Comparison of ENCODE assay signal across 30 cellular contexts in genomic region chr18:70982292-70982691, GRCh38.
"Had no signal": no experiment of that assay in that cellular context is flagged by ENCODE, and none has a peak within 500 bp of the region (broad histone marks: within the 10 kb centered on the region; RNA-seq: fewer than 3 reads in every experiment).

No MANE protein-coding gene starts in this region.

- H3K4me1 Mint-ChIP-seq: mesothelial cell of epicardium; naive B cell; neural crest cell; stimulated activated naive CD8-positive, alpha-beta T cell treated with anti-CD3 and anti-CD28 coated beads, Interleukin-15, amount 100 ng/mL, for 72 hours had no signal

- H3K27me3 Mint-ChIP-seq: dendritic cell treated with granulocyte-macrophage colony-stimulating factor and Interleukin-4, amounts not matched to agents 40 ng/mL and 50 ng/mL, for 4 days; naive B cell; natural killer cell treated with Interleukin-12 subunit alpha and Interleukin-12 subunit beta and Interleukin-15 and Interleukin-18, amount 100 ng/mL, for 72 hours; stimulated activated naive CD8-positive, alpha-beta T cell treated with anti-CD3 and anti-CD28 coated beads, Interleukin-15, amount 100 ng/mL, for 72 hours had no signal

- H3K4me3 Mint-ChIP-seq: dendritic cell treated with granulocyte-macrophage colony-stimulating factor and Interleukin-4, amounts not matched to agents 40 ng/mL and 50 ng/mL, for 4 days; mesothelial cell of epicardium; naive B cell; natural killer cell treated with Interleukin-12 subunit alpha and Interleukin-12 subunit beta and Interleukin-15 and Interleukin-18, amount 100 ng/mL, for 72 hours; neural crest cell; stimulated activated naive CD8-positive, alpha-beta T cell treated with anti-CD3 and anti-CD28 coated beads, Interleukin-15, amount 100 ng/mL, for 72 hours had no signal

- H3K4me1 ChIP-seq: esophagus squamous epithelium, heart right ventricle, left lung, pancreas, right lobe of liver, suprapubic skin, transverse colon, upper lobe of right lung, uterus had no signal

- H3K27me3 ChIP-seq: esophagus squamous epithelium, heart right ventricle, left lung, neutrophil, pancreas, right lobe of liver, suprapubic skin, transverse colon, upper lobe of right lung, uterus had no signal

- H3K4me3 ChIP-seq: esophagus squamous epithelium, heart right ventricle, left lung, mucosa of descending colon, pancreas, right lobe of liver, suprapubic skin, transverse colon, upper lobe of right lung, uterus had no signal

- ATAC-seq: heart right ventricle; left cardiac atrium; left lung; mucosa of descending colon; natural killer cell treated with Interleukin-12 subunit alpha and Interleukin-12 subunit beta and Interleukin-15 and Interleukin-18, amount 100 ng/mL, for 72 hours; pancreas; right lobe of liver; stimulated activated naive CD8-positive, alpha-beta T cell treated with anti-CD3 and anti-CD28 coated beads, Interleukin-15, amount 100 ng/mL, for 72 hours; upper lobe of right lung had no signal

- H3K27ac Mint-ChIP-seq: dendritic cell treated with granulocyte-macrophage colony-stimulating factor and Interleukin-4, amounts not matched to agents 40 ng/mL and 50 ng/mL, for 4 days; mesothelial cell of epicardium; naive B cell; natural killer cell treated with Interleukin-12 subunit alpha and Interleukin-12 subunit beta and Interleukin-15 and Interleukin-18, amount 100 ng/mL, for 72 hours; stimulated activated naive CD8-positive, alpha-beta T cell treated with anti-CD3 and anti-CD28 coated beads, Interleukin-15, amount 100 ng/mL, for 72 hours had no signal

- H3K27ac ChIP-seq: esophagus squamous epithelium, heart right ventricle, left lung, neutrophil, pancreas, right lobe of liver, suprapubic skin, transverse colon, upper lobe of right lung, uterus had no signal

- H3K36me3 ChIP-seq: esophagus squamous epithelium, heart right ventricle, left lung, neutrophil, pancreas, right lobe of liver, suprapubic skin, transverse colon, upper lobe of right lung, uterus had no signal

- H3K9me3 ChIP-seq: neutrophil, pancreas, right lobe of liver, transverse colon, upper lobe of right lung, uterus had no signal

- DNase-seq: effector memory CD4-positive, alpha-beta T cell; erythroblast; esophagus squamous epithelium; foreskin melanocyte; glutamatergic neuron; heart right ventricle; hippocampal formation; left cardiac atrium; left lung; mesenchymal stem cell; mucosa of descending colon; naive B cell; pancreas; retina; right lobe of liver; small intestine; stimulated activated CD4-positive, alpha-beta T cell treated with anti-CD3 and anti-CD28 coated beads, Interleukin-15, amount 100 ng/mL, for 24 hours; stimulated activated CD4-positive, alpha-beta T cell treated with anti-CD3 and anti-CD28 coated beads, Interleukin-4, amount 100 ng/mL, for 1 hour; stimulated activated CD8-positive, alpha-beta memory T cell treated with anti-CD3 and anti-CD28 coated beads, Interleukin-4, amount 100 ng/mL, for 48 hours; stimulated activated naive CD4-positive, alpha-beta T cell; stimulated activated naive CD8-positive, alpha-beta T cell treated with anti-CD3 and anti-CD28 coated beads, Interleukin-15, amount 100 ng/mL, for 72 hours; transverse colon; upper lobe of right lung; uterus had no signal

- H3K36me3 Mint-ChIP-seq: naive B cell; natural killer cell treated with Interleukin-12 subunit alpha and Interleukin-12 subunit beta and Interleukin-15 and Interleukin-18, amount 100 ng/mL, for 72 hours had no signal
